19 cellular contexts compared by ENCODE assay signal in the genomic region with DNA sequence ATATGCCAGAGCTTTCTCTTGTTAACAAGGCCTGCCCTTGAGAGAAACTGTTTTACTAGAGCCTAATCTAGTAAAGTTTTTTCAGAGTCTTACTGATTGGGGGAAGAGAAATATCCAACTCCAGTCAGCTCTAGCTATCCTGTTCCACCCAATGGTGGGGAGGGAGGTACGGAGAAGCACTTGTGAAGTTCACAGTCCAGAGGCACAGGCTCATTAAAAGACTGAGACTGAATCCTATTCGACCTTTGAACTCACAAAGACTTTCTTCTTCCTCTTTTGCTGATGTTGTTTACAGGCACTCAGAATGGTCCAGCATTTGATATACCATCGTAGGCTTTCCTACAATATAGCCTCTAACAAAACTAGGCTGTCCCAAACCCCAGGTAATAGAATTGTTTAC. TPM values are rescaled to one million over a fixed set of nuclear protein-coding genes. Genes with fewer than 3 reads are reported as not detected.
A peak's percentile ranks its signal among the peaks of the same experiment; 100 is the strongest.
DNase-seq lines count a peak whose midpoint lies in the region; ATAC-seq, FAIRE-seq and TF ChIP-seq lines count a peak whose summit lies in the region.
"Had no signal": no experiment of that assay in that cellular context is flagged by ENCODE, and none has a peak within 500 bp of the region (broad histone marks: within the 10 kb centered on the region; RNA-seq: fewer than 3 reads in every experiment).

No MANE protein-coding gene starts in this region.

- H2AFZ ChIP-seq in HepG2 (ENCODE audit: low read length) (no peak overlapping the region), K562 (ENCODE audit: low read depth, low read length) (no peak overlapping the region)

- no peak for TF ChIP-seq RAD21 in HepG2 (CRISPR knock-in tag; IDR thresholded peaks at IDR 0.05)
- no peak for TF ChIP-seq RAD21 in K562 (CRISPR knock-in tag; conservative IDR thresholded peaks at IDR 0.05 in 1 of 2, IDR thresholded peaks at IDR 0.05 in 1 of 2)

- peaks cover 0 to 26% (median 4%) of the 10 kb centered on the region in 3 donors for H3K36me3 Mint-ChIP-seq in CD8-positive, alpha-beta memory T cell

- H4K20me1 ChIP-seq in HepG2 (ENCODE audit: insufficient read depth, low read length) (no peaks in the 10 kb centered on the region), K562 (replicated peaks; ENCODE audit: control insufficient read depth, insufficient read depth, low read length) (no peaks in the 10 kb centered on the region)

- no peaks in the 10 kb centered on the region for H3K27me3 Mint-ChIP-seq in CD8-positive, alpha-beta memory T cell
- H3K27me3 Mint-ChIP-seq: CD4-positive, alpha-beta T cell had no signal

- no peaks in the 10 kb centered on the region for H3K36me3 ChIP-seq in HepG2 (replicated peaks in 1 of 2; ENCODE audit: control insufficient read depth in 1 of 2, insufficient read depth in 2 of 2, low read length in 2 of 2)
- no peaks in the 10 kb centered on the region for H3K36me3 ChIP-seq in right lobe of liver
- peaks cover 34% of the 10 kb centered on the region for H3K36me3 ChIP-seq in K562 (ENCODE audit: control insufficient read depth, insufficient read depth, low read length)
- H3K36me3 ChIP-seq in mucosa of descending colon (ENCODE audit: low read depth), result no peaks in the 10 kb centered on the region
- H3K36me3 ChIP-seq in CD8-positive, alpha-beta memory T cell (ENCODE audit: insufficient read depth, low read length), result no peaks in the 10 kb centered on the region

- in situ Hi-C loops in HepG2 (cut with HindIII; ENCODE audit: extremely low pct_ligation_motif_present, low pct_unique_long_range_greater_than_20kb) (no loop called here), K562 (cut with MboI) (no loop called here)

- DNase-seq in HepG2 (ENCODE audit: low spot score) (peak; percentile 29), right lobe of liver (no peak), K562 (ENCODE audit: extremely low read depth in 1 of 4, low spot score in 3 of 4) (no peak), mucosa of descending colon (peak in 1 of 3 donors; percentile 39), NCI-H510A (lab: John Stamatoyannopoulos, UW) (no peak)
- no peak for DNase-seq in CD8-positive, alpha-beta memory T cell
- DNase-seq: AML-193; CD4-positive, alpha-beta T cell; DMS153; DMS79; GDM1; H9; IMR-90; KBM-7 had no signal

- no peak overlapping the region for H3K27ac Mint-ChIP-seq in CD8-positive, alpha-beta memory T cell
- H3K27ac Mint-ChIP-seq: CD4-positive, alpha-beta T cell; H9 had no signal

- H3K4me3 Mint-ChIP-seq in CD8-positive, alpha-beta memory T cell, result no peak overlapping the region
- H3K4me3 Mint-ChIP-seq: CD4-positive, alpha-beta T cell; H9 had no signal

- POLR2A ChIA-PET in HepG2 (lab: Yijun Ruan, JAX) (no interaction called here), K562 (lab: Yijun Ruan, JAX) (interaction anchor here (0.5 kb wide), 1 partner anchor 385 kb away, joined by 3 read pairs; no protein-coding TSS in a partner anchor)
- POLR2A ChIA-PET in CD8-positive, alpha-beta memory T cell (lab: Charles Lee), result no interaction called here

- H3K4me2 ChIP-seq in HepG2 (ENCODE audit: low read depth, low read length) (peak overlapping the region; percentile 46), K562 (ENCODE audit: insufficient read depth, low read length) (no peak overlapping the region)
- H3K4me2 ChIP-seq: A549 had no signal

- intact Hi-C loops in HepG2 (cut with micrococcal nuclease; ENCODE audit: unreplicated experiment), result no loop called here
- intact Hi-C loops in right lobe of liver (cut with DNase I), result no loop called here
- intact Hi-C loops in K562 (cut with micrococcal nuclease), result no loop called here
- intact Hi-C loops in mucosa of descending colon (cut with DNase I, micrococcal nuclease), result no loop called here

- no peak overlapping the region for H3K4me3 ChIP-seq in HepG2 (replicated peaks in 1 of 3; ENCODE audit: insufficient read depth in 1 of 3, low read depth in 2 of 3, low read length in 3 of 3)
- no peak overlapping the region for H3K4me3 ChIP-seq in right lobe of liver
- no peak overlapping the region for H3K4me3 ChIP-seq in K562
- H3K4me3 ChIP-seq in mucosa of descending colon, result no peak overlapping the region
- H3K4me3 ChIP-seq in CD8-positive, alpha-beta memory T cell (ENCODE audit: low read length), result no peak overlapping the region
- H3K4me3 ChIP-seq: A549 had no signal

- CTCF ChIA-PET in HepG2 (lab: Yijun Ruan, JAX; ENCODE audit: low intra/inter-chr PET ratio, low total read pairs), result no interaction called here
- CTCF ChIA-PET in K562 (lab: Yijun Ruan, JAX; ENCODE audit: low intra/inter-chr PET ratio), result no interaction called here
- CTCF ChIA-PET in CD8-positive, alpha-beta memory T cell (lab: Charles Lee), result no interaction called here

- H3K9ac ChIP-seq in HepG2 (ENCODE audit: insufficient read depth, low read depth, low read length) (no peak overlapping the region), K562 (ENCODE audit: insufficient read depth in 1 of 2, low read depth in 2 of 2, low read length in 2 of 2) (no peak overlapping the region)

- BruUV-seq in HepG2 (replicated peaks; lab: Mats Ljungman, UMichigan) (no TSS peak), K562 (replicated peaks; lab: Mats Ljungman, UMichigan) (no TSS peak)

- no peaks in the 10 kb centered on the region for H3K27me3 ChIP-seq in HepG2 (ENCODE audit: control insufficient read depth in 1 of 2, insufficient read depth in 2 of 2, low read length in 2 of 2)
- no peaks in the 10 kb centered on the region for H3K27me3 ChIP-seq in right lobe of liver
- no peaks in the 10 kb centered on the region for H3K27me3 ChIP-seq in K562 (ENCODE audit: control insufficient read depth in 2 of 2, insufficient read depth in 2 of 2, low read length in 2 of 2)
- no peaks in the 10 kb centered on the region for H3K27me3 ChIP-seq in CD8-positive, alpha-beta memory T cell (ENCODE audit: insufficient read depth, low read length, poor library complexity, severe bottlenecking)

- TF ChIP-seq EP300 in HepG2 (IDR thresholded peaks at IDR 0.05; ENCODE audit: low read depth in 2 of 2, low read length in 2 of 2), result no peak
- TF ChIP-seq EP300 in HepG2 (CRISPR knock-in tag; IDR thresholded peaks at IDR 0.05; ENCODE audit: borderline replicate concordance), result no peak
- TF ChIP-seq EP300 in K562 (IDR thresholded peaks at IDR 0.05; ENCODE audit: low read length), result no peak

- TF ChIP-seq CTCF in HepG2 (CRISPR knock-in tag; IDR thresholded peaks at IDR 0.05) (no peak), right lobe of liver (IDR thresholded peaks at IDR 0.05) (no peak), K562 (IDR thresholded peaks at IDR 0.05 in 2 of 3, conservative IDR thresholded peaks at IDR 0.05 in 1 of 3; ENCODE audit: insufficient read depth in 2 of 3, low read depth in 1 of 3, low read length in 3 of 3) (no peak), mucosa of descending colon (IDR thresholded peaks at IDR 0.05) (no peak)

- ATAC-seq in HepG2 (peak; percentile 67), right lobe of liver (no peak), K562 (no peak), mucosa of descending colon (peak; percentile 96), GM21381 (IDR thresholded peaks at IDR 0.05; ENCODE audit: unreplicated experiment) (no peak)
- ATAC-seq: A549 had no signal

- H3K27ac ChIP-seq in HepG2 (ENCODE audit: extremely low read length, insufficient read depth, low read length), result no peak overlapping the region
- no peak overlapping the region for H3K27ac ChIP-seq in right lobe of liver
- H3K27ac ChIP-seq in K562 (ENCODE audit: extremely low read depth, low read depth, low read length), result no peak overlapping the region
- H3K27ac ChIP-seq in CD8-positive, alpha-beta memory T cell (ENCODE audit: low read depth, low read length), result no peak overlapping the region
- H3K27ac ChIP-seq: 22Rv1, A549, C4-2B had no signal

- peaks cover 8 to 16% (median 14%) of the 10 kb centered on the region in 5 donors for H3K9me3 Mint-ChIP-seq in CD8-positive, alpha-beta memory T cell

- H3K9me3 ChIP-seq in HepG2 (ENCODE audit: low read length) (no peaks in the 10 kb centered on the region), right lobe of liver (no peaks in the 10 kb centered on the region), K562 (replicated peaks; ENCODE audit: control insufficient read depth, insufficient read depth, low read depth, low read length) (peaks cover 3% of the 10 kb centered on the region; the same call in 1 of the 2 replicates), mucosa of descending colon (no peaks in the 10 kb centered on the region)
- no peaks in the 10 kb centered on the region for H3K9me3 ChIP-seq in CD8-positive, alpha-beta memory T cell (ENCODE audit: low read length)

- WGBS in HepG2 (ENCODE audit: low lambda C conversion rate), result 6% methylated on average over 3 of the region's 3 CpGs
- WGBS in right lobe of liver (ENCODE audit: insufficient coverage, low coverage, low lambda C conversion rate, missing lambda C conversion rate), result 81% methylated on average over 3 of the region's 3 CpGs
- 67% methylated on average over 3 of the region's 3 CpGs for WGBS in K562 (ENCODE audit: insufficient coverage, low coverage, missing lambda C conversion rate)

- no peaks in the 10 kb centered on the region for H3K9me1 ChIP-seq in K562 (ENCODE audit: control insufficient read depth, insufficient read depth, low read length)

- H3K4me1 Mint-ChIP-seq in CD8-positive, alpha-beta memory T cell, result peaks cover 5 to 10% (median 6%) of the 10 kb centered on the region in 3 donors
- H3K4me1 Mint-ChIP-seq: H9 had no signal

- no peak for TF ChIP-seq POLR2A in HepG2 (IDR thresholded peaks at IDR 0.05; ENCODE audit: insufficient read depth in 1 of 2, low read depth in 2 of 2, low read length in 2 of 2)
- no peak for TF ChIP-seq POLR2A in right lobe of liver (IDR thresholded peaks at IDR 0.05)
- no peak for TF ChIP-seq POLR2A in K562 (conservative IDR thresholded peaks at IDR 0.05)

- FAIRE-seq in HepG2 (lab: Jason Lieb, UNC) (peak; percentile 77), K562 (lab: Jason Lieb, UNC) (no peak)
- FAIRE-seq: A549, H1 had no signal

- peaks cover 17% of the 10 kb centered on the region for H3K4me1 ChIP-seq in HepG2 (ENCODE audit: insufficient read depth, low read length)
- H3K4me1 ChIP-seq in right lobe of liver, result no peaks in the 10 kb centered on the region
- no peaks in the 10 kb centered on the region for H3K4me1 ChIP-seq in K562 (replicated peaks in 1 of 2; ENCODE audit: control insufficient read depth in 2 of 2, insufficient read depth in 2 of 2, low read length in 2 of 2)
- no peaks in the 10 kb centered on the region for H3K4me1 ChIP-seq in mucosa of descending colon (ENCODE audit: low read depth)
- no peaks in the 10 kb centered on the region for H3K4me1 ChIP-seq in CD8-positive, alpha-beta memory T cell (ENCODE audit: insufficient read depth, low read length)
- H3K4me1 ChIP-seq: A549 had no signal

- no peaks in the 10 kb centered on the region for H3K79me2 ChIP-seq in HepG2 (ENCODE audit: insufficient read depth, low read length)
- H3K79me2 ChIP-seq in K562 (ENCODE audit: control insufficient read depth, insufficient read depth, low read length), result no peaks in the 10 kb centered on the region

RNA-seq across cellular contexts. Expression of a gene that starts 15.5 kb away (rescaled TPM):
- 28.8 and 31.4 TPM in 2 replicates for total RNA-seq in HepG2 (2016; rRNA removed; fragmentation: Illumina TruSeq; extraction: Trizol)
- 3.0 and 4.6 TPM in 2 replicates for total RNA-seq in HepG2 (2016; cell fraction: cytosol; rRNA removed; fragmentation: Illumina TruSeq; extraction: Trizol; ENCODE audit: low read depth)
- total RNA-seq in HepG2 (2016; cell fraction: insoluble cytoplasmic fraction; rRNA removed; fragmentation: Illumina TruSeq; extraction: Trizol), result 27.1 and 28.3 TPM in 2 replicates
- 5.9 and 6.3 TPM in 2 replicates for total RNA-seq in HepG2 (2016; cell fraction: membrane; rRNA removed; fragmentation: Illumina TruSeq; extraction: Trizol)
- total RNA-seq in HepG2 (2016; cell fraction: nucleus; rRNA removed; fragmentation: Illumina TruSeq; extraction: Trizol), result 26.1 and 28.1 TPM in 2 replicates
- 8.5 and 10.0 TPM in 2 replicates for polyA plus RNA-seq in HepG2 (2011; rRNA removed)
- 4.8 and 7.4 TPM in 2 replicates for polyA plus RNA-seq in HepG2 (2011; cell fraction: cytosol; rRNA removed)
- polyA plus RNA-seq in HepG2 (2011; cell fraction: nucleus; rRNA removed), result 7.8 and 7.9 TPM in 2 replicates
- 2.2 and 3.3 TPM in 2 replicates for polyA plus RNA-seq in HepG2 (2012)
- 0.65 and 0.66 TPM in 2 replicates for polyA plus RNA-seq in HepG2 (2016; cell fraction: cytosol; fragmentation: Illumina TruSeq; extraction: Trizol; ENCODE audit: low read depth)
- polyA plus RNA-seq in HepG2 (2016; cell fraction: insoluble cytoplasmic fraction; fragmentation: Illumina TruSeq; extraction: Trizol; ENCODE audit: low read depth), result 8.3 and 9.0 TPM in 2 replicates
- 1.0 and 1.9 TPM in 2 replicates for polyA plus RNA-seq in HepG2 (2016; cell fraction: membrane; fragmentation: Illumina TruSeq; extraction: Trizol; ENCODE audit: low read depth)
- polyA plus RNA-seq in HepG2 (2016; cell fraction: nucleus; fragmentation: Illumina TruSeq; extraction: Trizol; ENCODE audit: insufficient read depth, low read depth), result 17.0 and 18.1 TPM in 2 replicates
- polyA minus RNA-seq in HepG2 (2011; rRNA and poly(A)+ RNA removed; ENCODE audit: low replicate concordance), result 33.6 and 104 TPM in 2 replicates
- polyA minus RNA-seq in HepG2 (2011; cell fraction: cytosol; rRNA and poly(A)+ RNA removed), result 23.4 and 30.6 TPM in 2 replicates
- polyA minus RNA-seq in HepG2 (2011; cell fraction: nucleus; rRNA and poly(A)+ RNA removed), result 17.0 and 19.1 TPM in 2 replicates
- 10 to 100 TPM; 26.5 to 35.4 (median 29.8) TPM for total RNA-seq in right lobe of liver
- 63.5 and 68.0 TPM in 2 replicates for total RNA-seq in K562 (2011; cell fraction: chromatin; rRNA removed; ENCODE audit: low replicate concordance)
- total RNA-seq in K562 (2011; cell fraction: nucleolus; rRNA removed), result 26.0 and 28.6 TPM in 2 replicates
- total RNA-seq in K562 (2011; cell fraction: nucleoplasm; rRNA removed), result 55.2 and 88.0 TPM in 2 replicates
- 20.5 and 21.6 TPM in 2 replicates for total RNA-seq in K562 (2014; rRNA removed)
- 28.7 and 34.2 TPM in 2 replicates for total RNA-seq in K562 (2014; rRNA removed; fragmentation: Illumina TruSeq; extraction: Trizol)
- 28.1 and 28.4 TPM in 2 replicates for total RNA-seq in K562 (2015; rRNA removed; fragmentation: Illumina TruSeq; extraction: Trizol)
- 46.6 and 50.1 TPM in 2 replicates for total RNA-seq in K562 (2021)
- polyA plus RNA-seq in K562 (2011; rRNA removed), result 29.0 and 35.8 TPM in 2 replicates
- 10.7 and 20.6 TPM in 2 replicates for polyA plus RNA-seq in K562 (2011; cell fraction: cytosol; rRNA removed)
- 16.6 and 19.0 TPM in 2 replicates for polyA plus RNA-seq in K562 (2011; cell fraction: nucleus; rRNA removed)
- 6.7 and 9.0 TPM in 2 replicates for polyA plus RNA-seq in K562 (2012)
- 9.2 and 10.7 TPM in 2 replicates for polyA plus RNA-seq in K562 (2014; fragmentation: Illumina TruSeq; extraction: Trizol)
- polyA plus RNA-seq in K562 (2014; fragmentation: Nextera tagmentation; extraction: Ambion mirVana), result 1 to 10 TPM; 3.4 to 6.1 TPM
- polyA plus RNA-seq in K562 (2014; rRNA removed), result 14.8 and 15.7 TPM in 2 replicates
- polyA minus RNA-seq in K562 (2011; rRNA and poly(A)+ RNA removed), result 111 and 122 TPM in 2 replicates
- 48.0 and 48.3 TPM in 2 replicates for polyA minus RNA-seq in K562 (2011; cell fraction: cytosol; rRNA and poly(A)+ RNA removed)
- 15.2 and 18.5 TPM in 2 replicates for polyA minus RNA-seq in K562 (2011; cell fraction: nucleus; rRNA and poly(A)+ RNA removed)
- 10 to 100 TPM; 62.0 to 87.0 (median 70.6) TPM for total RNA-seq in mucosa of descending colon
- total RNA-seq in CD8-positive, alpha-beta memory T cell, result 10 to 100 TPM; 44.4 to 45.1 TPM
- 46.0 TPM for polyA plus RNA-seq in CD8-positive, alpha-beta memory T cell

RNA-seq across cellular contexts. Expression of a gene that starts 31.6 kb away (rescaled TPM):
- total RNA-seq in HepG2 (2016; rRNA removed; fragmentation: Illumina TruSeq; extraction: Trizol) (22.8 and 33.5 TPM in 2 replicates), right lobe of liver (10 to 100 TPM; 12.1 to 24.1 (median 15.7) TPM), K562 (2014; rRNA removed) (41.4 and 52.1 TPM in 2 replicates), K562 (2014; rRNA removed; fragmentation: Illumina TruSeq; extraction: Trizol) (73.5 and 78.1 TPM in 2 replicates), K562 (2015; rRNA removed; fragmentation: Illumina TruSeq; extraction: Trizol) (71.1 and 81.7 TPM in 2 replicates), K562 (2021) (57.0 and 64.4 TPM in 2 replicates), mucosa of descending colon (10 to 100 TPM; 30.1 to 37.4 (median 33.5) TPM)
- total RNA-seq in HepG2 (2016; cell fraction: cytosol; rRNA removed; fragmentation: Illumina TruSeq; extraction: Trizol; ENCODE audit: low read depth), result 8.4 and 10.9 TPM in 2 replicates
- 22.6 and 32.8 TPM in 2 replicates for total RNA-seq in HepG2 (2016; cell fraction: insoluble cytoplasmic fraction; rRNA removed; fragmentation: Illumina TruSeq; extraction: Trizol)
- total RNA-seq in HepG2 (2016; cell fraction: membrane; rRNA removed; fragmentation: Illumina TruSeq; extraction: Trizol), result 15.6 and 18.7 TPM in 2 replicates
- total RNA-seq in HepG2 (2016; cell fraction: nucleus; rRNA removed; fragmentation: Illumina TruSeq; extraction: Trizol), result 11.8 and 11.9 TPM in 2 replicates
- polyA plus RNA-seq in HepG2 (2011; rRNA removed) (7.6 and 10.1 TPM in 2 replicates), K562 (2011; rRNA removed) (44.9 and 69.9 TPM in 2 replicates), K562 (2014; fragmentation: Illumina TruSeq; extraction: Trizol) (50.7 and 60.1 TPM in 2 replicates), K562 (2014; fragmentation: Nextera tagmentation; extraction: Ambion mirVana) (10 to 100 TPM; 87.0 to 90.2 TPM), K562 (2014; rRNA removed) (54.8 and 63.2 TPM in 2 replicates)
- 4.1 and 7.6 TPM in 2 replicates for polyA plus RNA-seq in HepG2 (2011; cell fraction: cytosol; rRNA removed)
- polyA plus RNA-seq in HepG2 (2011; cell fraction: nucleus; rRNA removed), result 2.0 and 3.2 TPM in 2 replicates
- polyA plus RNA-seq in HepG2 (2012), result 11.9 and 13.6 TPM in 2 replicates
- polyA plus RNA-seq in HepG2 (2016; cell fraction: cytosol; fragmentation: Illumina TruSeq; extraction: Trizol; ENCODE audit: low read depth), result 12.0 and 17.8 TPM in 2 replicates
- polyA plus RNA-seq in HepG2 (2016; cell fraction: insoluble cytoplasmic fraction; fragmentation: Illumina TruSeq; extraction: Trizol; ENCODE audit: low read depth), result 34.7 and 35.9 TPM in 2 replicates
- polyA plus RNA-seq in HepG2 (2016; cell fraction: membrane; fragmentation: Illumina TruSeq; extraction: Trizol; ENCODE audit: low read depth), result 13.6 and 15.9 TPM in 2 replicates
- polyA plus RNA-seq in HepG2 (2016; cell fraction: nucleus; fragmentation: Illumina TruSeq; extraction: Trizol; ENCODE audit: insufficient read depth, low read depth), result 15.2 and 15.8 TPM in 2 replicates
- 3.1 and 9.5 TPM in 2 replicates for polyA minus RNA-seq in HepG2 (2011; rRNA and poly(A)+ RNA removed; ENCODE audit: low replicate concordance)
- polyA minus RNA-seq in HepG2 (2011; cell fraction: cytosol; rRNA and poly(A)+ RNA removed), result 4.9 and 7.2 TPM in 2 replicates
- 3.9 and 6.2 TPM in 2 replicates for polyA minus RNA-seq in HepG2 (2011; cell fraction: nucleus; rRNA and poly(A)+ RNA removed)
- total RNA-seq in K562 (2011; cell fraction: chromatin; rRNA removed; ENCODE audit: low replicate concordance), result 7.1 and 15.3 TPM in 2 replicates
- 4.0 and 4.3 TPM in 2 replicates for total RNA-seq in K562 (2011; cell fraction: nucleolus; rRNA removed)
- total RNA-seq in K562 (2011; cell fraction: nucleoplasm; rRNA removed), result 6.7 and 13.7 TPM in 2 replicates
- 10.0 and 21.7 TPM in 2 replicates for polyA plus RNA-seq in K562 (2011; cell fraction: cytosol; rRNA removed)
- 7.3 and 11.7 TPM in 2 replicates for polyA plus RNA-seq in K562 (2011; cell fraction: nucleus; rRNA removed)
- 42.3 and 51.3 TPM in 2 replicates for polyA plus RNA-seq in K562 (2012)
- 87.3 and 88.4 TPM in 2 replicates for polyA minus RNA-seq in K562 (2011; rRNA and poly(A)+ RNA removed)
- 19.4 and 21.4 TPM in 2 replicates for polyA minus RNA-seq in K562 (2011; cell fraction: cytosol; rRNA and poly(A)+ RNA removed)
- polyA minus RNA-seq in K562 (2011; cell fraction: nucleus; rRNA and poly(A)+ RNA removed), result 4.7 and 8.7 TPM in 2 replicates
- total RNA-seq in CD8-positive, alpha-beta memory T cell, result 10 to 100 TPM; 41.5 to 46.9 TPM
- 38.0 TPM for polyA plus RNA-seq in CD8-positive, alpha-beta memory T cell

Comparison
In these comparisons a context has a peak if more than half of its experiments do, and no peak if none do; other contexts are left out.
1. ATAC-seq: peak in HepG2 (single experiment) and mucosa of descending colon (single experiment); none in right lobe of liver (0 of 4), K562 (single experiment) and GM21381 (single experiment).